14 cellular contexts compared by ENCODE assay signal in genomic region chr4:146110847-146111485, GRCh38.
DNase-seq lines count a peak whose midpoint lies in the region; ATAC-seq and TF ChIP-seq lines count a peak whose summit lies in the region.
"Had no signal": no experiment of that assay in that cellular context is flagged by ENCODE, and none has a peak within 500 bp of the region (broad histone marks: within the 10 kb centered on the region; RNA-seq: fewer than 3 reads in every experiment).

No MANE protein-coding gene starts in this region.

- WGBS in esophagus muscularis mucosa = 79% methylated on average over 4 of the region's 4 CpGs

- ATAC-seq in GM21529 (IDR thresholded peaks at IDR 0.05; ENCODE audit: unreplicated experiment) (peak; percentile 40), HG03442 (IDR thresholded peaks at IDR 0.05; ENCODE audit: unreplicated experiment) (peak; percentile 39), GM21786 (IDR thresholded peaks at IDR 0.05; ENCODE audit: unreplicated experiment) (no peak)
- ATAC-seq: activated CD4-positive, alpha-beta T cell treated with anti-CD3 and anti-CD28 coated beads for 36 hours had no signal

- H3K4me1 ChIP-seq in esophagus muscularis mucosa (no peaks in the 10 kb centered on the region), tibial artery (no peaks in the 10 kb centered on the region)
- H3K4me1 ChIP-seq: pancreas had no signal

- peak; percentile 28 for DNase-seq in GM12865 (ENCODE audit: low read depth)
- peak; percentile 26 for DNase-seq in esophagus muscularis mucosa (ENCODE audit: extremely low spot score)
- no peak for DNase-seq in NCI-H774 (lab: John Stamatoyannopoulos, UW)
- no peak for DNase-seq in retina
- no peak for DNase-seq in tibial artery
- DNase-seq: activated CD4-positive, alpha-beta T cell treated with anti-CD3 and anti-CD28 coated beads for 36 hours; islet precursor cell; KG1; midbrain; NCI-H446 treated with DMSO at 0.1 percent for 48 hours; pancreas had no signal

- TF ChIP-seq POLR2A in esophagus muscularis mucosa (IDR thresholded peaks at IDR 0.05; ENCODE audit: low read depth) = no peak

- H3K36me3 ChIP-seq in esophagus muscularis mucosa (no peaks in the 10 kb centered on the region), tibial artery (no peaks in the 10 kb centered on the region)
- H3K36me3 ChIP-seq: pancreas had no signal

- H3K9me3 ChIP-seq in esophagus muscularis mucosa (no peaks in the 10 kb centered on the region), tibial artery (no peaks in the 10 kb centered on the region)
- H3K9me3 ChIP-seq: pancreas had no signal

- H3K27ac ChIP-seq in esophagus muscularis mucosa (replicated peaks in 1 of 4) (no peak overlapping the region), tibial artery (no peak overlapping the region)
- H3K27ac ChIP-seq: pancreas had no signal

- H3K4me3 ChIP-seq in GM12865 (ENCODE audit: low read depth, low read length) (no peak overlapping the region), esophagus muscularis mucosa (no peak overlapping the region), tibial artery (no peak overlapping the region)
- H3K4me3 ChIP-seq: pancreas had no signal

- TF ChIP-seq CTCF in GM12865 (IDR thresholded peaks at IDR 0.05; ENCODE audit: insufficient read depth, low read depth, low read length, missing control alignments) = no peak
- no peak for TF ChIP-seq CTCF in esophagus muscularis mucosa (IDR thresholded peaks at IDR 0.05)
- TF ChIP-seq CTCF in tibial artery (IDR thresholded peaks at IDR 0.05) = no peak

- intact Hi-C loops in esophagus muscularis mucosa (cut with DNase I) (no loop called here), tibial artery (cut with DNase I; ENCODE audit: low total_unique reads) (no loop called here)

- no peak for TF ChIP-seq EP300 in esophagus muscularis mucosa (IDR thresholded peaks at IDR 0.05)

- H3K27me3 ChIP-seq in esophagus muscularis mucosa (no peaks in the 10 kb centered on the region), tibial artery (no peaks in the 10 kb centered on the region)
- H3K27me3 ChIP-seq: pancreas had no signal

Comparison
In these comparisons a context has a peak if more than half of its experiments do, and no peak if none do; other contexts are left out.
1. DNase-seq: peak in GM12865 (single experiment) and esophagus muscularis mucosa (single experiment); none in NCI-H774 (single experiment), retina (single experiment) and tibial artery (0 of 2).